ENCODE assay signal across 8 cellular contexts in the genomic region with DNA sequence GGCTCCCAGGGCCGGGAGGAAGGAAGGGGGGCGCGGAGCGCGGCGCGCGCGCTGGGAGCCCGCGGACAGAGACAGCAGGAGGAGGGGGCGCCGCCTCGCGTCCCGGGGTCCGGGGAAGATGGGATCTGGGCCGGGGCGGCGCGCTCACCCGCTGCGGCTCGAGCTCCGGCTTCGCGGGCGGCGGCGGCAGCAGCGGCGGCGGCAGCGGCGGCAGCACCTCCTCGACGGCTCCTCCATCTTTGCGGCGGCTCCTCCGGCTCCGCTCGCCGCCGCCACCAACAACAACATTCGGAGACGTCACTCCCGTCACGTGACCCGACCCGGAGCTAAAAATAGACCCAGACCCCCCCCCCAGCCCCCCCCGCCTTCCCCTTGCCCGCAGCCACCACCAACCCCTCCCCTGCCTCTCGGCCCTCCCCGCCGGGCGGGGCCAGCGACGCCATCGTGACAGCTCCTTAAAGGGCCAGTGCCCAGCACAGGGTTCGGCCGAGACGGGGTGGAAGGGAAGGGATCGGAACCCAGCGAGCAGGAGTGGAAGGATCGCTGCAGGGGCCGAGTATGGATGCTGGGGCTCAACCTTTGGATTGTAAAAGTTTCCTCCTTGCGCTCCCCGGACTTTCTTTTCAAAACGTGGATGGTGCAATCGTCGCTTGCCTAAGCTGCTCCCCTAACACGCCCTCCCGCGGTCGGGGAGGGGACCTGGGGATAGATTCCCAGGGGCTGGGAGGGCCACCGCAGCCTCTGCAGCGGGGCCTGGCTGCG. TPM values are rescaled to one million over a fixed set of nuclear protein-coding genes. Genes with fewer than 3 reads are reported as not detected.
DNase-seq lines count a peak whose midpoint lies in the region; ATAC-seq and TF ChIP-seq lines count a peak whose summit lies in the region.

A gene (minus strand): TSS at position 286 of the 762 bp plus-strand sequence. CDS start 6,126 bp downstream, outside the sequence.

- H3K4me3 ChIP-seq in GM12864 (ENCODE audit: low read depth, low read length) (peak within 1 kb of the TSS; percentile 79), osteoblast (ENCODE audit: insufficient read depth, low read length) (peak within 1 kb of the TSS; percentile 80), testis (peak within 1 kb of the TSS; percentile 91 to 99)

- 0 to 1% methylated on average over 16 to 78 of the region's 78 CpGs for WGBS in testis, 2 donors

- no peak for TF ChIP-seq POLR2A in testis (IDR thresholded peaks at IDR 0.05)

- H3K79me2 ChIP-seq in osteoblast (ENCODE audit: insufficient read depth, low read length): peaks cover 35% of the 10 kb centered on the region

- H4K20me1 ChIP-seq in osteoblast (ENCODE audit: insufficient read depth, low read length): peaks cover 25% of the 10 kb centered on the region

- H3K27me3 ChIP-seq in osteoblast (ENCODE audit: insufficient read depth, low read length): no peaks in the 10 kb centered on the region
- no peaks in the 10 kb centered on the region for H3K27me3 ChIP-seq in testis

- peak; percentile 75 for TF ChIP-seq CTCF in GM12864 (IDR thresholded peaks at IDR 0.05; ENCODE audit: low read depth, low read length, missing control alignments)
- peak; percentile 40 for TF ChIP-seq CTCF in osteoblast (IDR thresholded peaks at IDR 0.05; ENCODE audit: extremely low read depth, low read depth, low read length)
- TF ChIP-seq CTCF in testis (IDR thresholded peaks at IDR 0.05): peak; percentile 27 to 62 (median 40)

- H3K36me3 ChIP-seq in osteoblast (ENCODE audit: insufficient read depth, low read length) (no peaks in the 10 kb centered on the region), testis (ENCODE audit: low read depth, missing control alignments) (no peaks in the 10 kb centered on the region)

- DNase-seq in GM12864 (ENCODE audit: low read depth): peak; percentile 75
- DNase-seq in NCI-H1092 treated with DMSO at 0.1 percent for 48 hours (lab: John Stamatoyannopoulos, UW): peak; percentile 90
- DNase-seq in SKM-1 (lab: John Stamatoyannopoulos, UW; ENCODE audit: unreplicated experiment): peak; percentile 80
- DNase-seq in activated naive CD4-positive, alpha-beta T cell treated with anti-CD3 and anti-CD28 coated beads, Interleukin-2, amount 50 U/mL, for 72 hours (ENCODE audit: low spot score in 2 of 2): peak; percentile 96
- DNase-seq in glomerular visceral epithelial cell (ENCODE audit: extremely low spot score): peak; percentile 96
- peak; percentile 99 for DNase-seq in osteoblast (ENCODE audit: insufficient read length, low spot score, missing footprints)
- DNase-seq in testis: peak; percentile 97

- peak within 1 kb of the TSS; percentile 90 for H3K4me2 ChIP-seq in osteoblast (ENCODE audit: insufficient read depth, low read length)

- peak within 1 kb of the TSS; percentile 95 for H3K27ac Mint-ChIP-seq in activated naive CD4-positive, alpha-beta T cell treated with anti-CD3 and anti-CD28 coated beads, Interleukin-2, amount 50 U/mL, for 72 hours

- intact Hi-C loops in testis (cut with DNase I; ENCODE audit: low total_unique reads): no loop called here

- H3K9me3 ChIP-seq in osteoblast (ENCODE audit: low read depth, low read length) (no peaks in the 10 kb centered on the region), testis (no peaks in the 10 kb centered on the region)

- H3K27ac ChIP-seq in osteoblast (ENCODE audit: low read depth, low read length): peak within 1 kb of the TSS; percentile 94
- H3K27ac ChIP-seq in testis: peak within 1 kb of the TSS; percentile 95 to 96

- no peaks in the 10 kb centered on the region for H3K9me3 Mint-ChIP-seq in activated naive CD4-positive, alpha-beta T cell treated with anti-CD3 and anti-CD28 coated beads, Interleukin-2, amount 50 U/mL, for 72 hours

- ATAC-seq in HG02623 (IDR thresholded peaks at IDR 0.05; ENCODE audit: unreplicated experiment): peak; percentile 92
- peak; percentile 95 to 98 for ATAC-seq in activated naive CD4-positive, alpha-beta T cell treated with anti-CD3 and anti-CD28 coated beads, Interleukin-2, amount 50 U/mL, for 72 hours

- H2AFZ ChIP-seq in osteoblast (ENCODE audit: low read length): peak within 1 kb of the TSS; percentile 91

- H3K4me1 ChIP-seq in osteoblast (ENCODE audit: insufficient read depth, low read length) (peaks cover 15% of the 10 kb centered on the region), testis (peaks cover 40% of the 10 kb centered on the region)

- H3K36me3 Mint-ChIP-seq in activated naive CD4-positive, alpha-beta T cell treated with anti-CD3 and anti-CD28 coated beads, Interleukin-2, amount 50 U/mL, for 72 hours: no peaks in the 10 kb centered on the region

RNA-seq across cellular contexts. Expression of the gene that starts here (rescaled TPM):
- 10 to 100 TPM; 17.3 to 27.8 TPM for total RNA-seq in activated naive CD4-positive, alpha-beta T cell treated with anti-CD3 and anti-CD28 coated beads, Interleukin-2, amount 50 U/mL, for 72 hours
- 69.2 and 85.4 TPM in 2 replicates for total RNA-seq in osteoblast
- total RNA-seq in testis: 100 to 1,000 TPM in 1 of 2 donors, 10 to 100 TPM in 1; 94.1 to 141 TPM
- 43.3 TPM for polyA plus RNA-seq in testis (ENCODE audit: insufficient read depth, low read depth, low replicate concordance)

Comparison
In these comparisons a context has a peak if more than half of its experiments do, and no peak if none do; other contexts are left out.
1. Peak in every context shown above with its lines: DNase-seq, ATAC-seq, H3K4me3 ChIP-seq and H3K27ac ChIP-seq.